In the genomic region with DNA sequence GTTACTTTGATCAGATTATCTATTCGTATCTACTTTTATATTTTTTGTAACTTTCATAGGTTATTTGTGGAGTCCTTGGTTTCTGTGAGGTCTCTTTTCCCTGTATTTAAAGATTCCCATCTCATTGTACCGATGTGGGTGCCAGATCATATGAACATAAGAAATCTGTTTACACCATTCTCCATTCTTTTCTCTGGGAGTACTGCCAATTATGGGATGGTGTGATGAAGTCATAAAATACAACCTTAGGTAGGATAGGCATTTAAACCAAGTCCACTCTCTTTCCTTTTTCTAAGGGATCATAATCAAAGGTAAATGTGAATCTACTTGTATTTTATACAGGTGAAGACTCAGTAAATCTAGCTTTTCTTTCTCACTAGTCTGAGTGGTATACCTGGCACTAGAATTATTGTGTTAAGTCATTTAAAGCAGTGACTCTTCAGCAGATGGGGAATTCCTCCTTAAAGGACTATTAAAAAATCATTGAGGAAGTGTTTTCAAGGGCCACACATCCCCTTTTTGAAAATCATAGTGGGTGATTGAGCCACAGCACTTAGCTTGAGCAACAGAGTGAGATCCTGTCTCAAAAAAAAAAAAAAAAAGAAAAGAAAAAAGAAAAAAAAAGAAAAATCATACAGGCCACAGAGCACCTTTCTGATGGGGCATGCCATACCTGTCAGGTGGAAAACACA, we compare ENCODE assay signal across 9 cellular contexts. TPM values are rescaled to one million over a fixed set of nuclear protein-coding genes. Genes with fewer than 3 reads are reported as not detected.
DNase-seq lines count a peak whose midpoint lies in the region; ATAC-seq and TF ChIP-seq lines count a peak whose summit lies in the region.
"Had no signal": no experiment of that assay in that cellular context is flagged by ENCODE, and none has a peak within 500 bp of the region (broad histone marks: within the 10 kb centered on the region; RNA-seq: fewer than 3 reads in every experiment).

No MANE protein-coding gene starts in this region.

- no peak overlapping the region for H2AFZ ChIP-seq in GM23248

- H3K36me3 ChIP-seq in GM23248 (ENCODE audit: low read depth), result no peaks in the 10 kb centered on the region
- H3K36me3 ChIP-seq in ascending aorta, result no peaks in the 10 kb centered on the region

- no peaks in the 10 kb centered on the region for H3F3A ChIP-seq in GM23248 (ENCODE audit: insufficient read depth)

- H3K4me1 ChIP-seq in GM23248 (ENCODE audit: insufficient read depth), result peaks cover 6% of the 10 kb centered on the region; the same call in 1 of the 2 replicates
- H3K4me1 ChIP-seq in ascending aorta, result no peaks in the 10 kb centered on the region

- H4K20me1 ChIP-seq in GM23248 (ENCODE audit: insufficient read depth), result no peaks in the 10 kb centered on the region

- no peaks in the 10 kb centered on the region for H3K9me2 ChIP-seq in GM23248 (ENCODE audit: insufficient read depth)

- H3K4me2 ChIP-seq in GM23248 (ENCODE audit: unreplicated experiment), result no peak overlapping the region

- H3K9ac ChIP-seq in GM23248, result no peak overlapping the region

- peak overlapping the region; percentile 69 for H3K27ac Mint-ChIP-seq in dendritic cell treated with granulocyte-macrophage colony-stimulating factor and Interleukin-4, amounts not matched to agents 40 ng/mL and 50 ng/mL, for 4 days
- H3K27ac Mint-ChIP-seq: nephron had no signal

- H3K4me1 Mint-ChIP-seq in dendritic cell treated with granulocyte-macrophage colony-stimulating factor and Interleukin-4, amounts not matched to agents 40 ng/mL and 50 ng/mL, for 4 days (ENCODE audit: low read depth), result peaks cover 60% of the 10 kb centered on the region
- H3K4me1 Mint-ChIP-seq: nephron had no signal

- intact Hi-C loops in dendritic cell treated with granulocyte-macrophage colony-stimulating factor and Interleukin-4, amounts not matched to agents 40 ng/mL and 50 ng/mL, for 4 days (cut with micrococcal nuclease), result no loop called here
- intact Hi-C loops in ascending aorta (cut with DNase I), result no loop called here

- peaks cover 4% of the 10 kb centered on the region for H3K36me3 Mint-ChIP-seq in dendritic cell treated with granulocyte-macrophage colony-stimulating factor and Interleukin-4, amounts not matched to agents 40 ng/mL and 50 ng/mL, for 4 days (ENCODE audit: low read depth)

- peak; percentile 60 for DNase-seq in GM23248
- peak; percentile 66 for DNase-seq in NCI-H2196 treated with DMSO at 0.1 percent for 48 hours (lab: John Stamatoyannopoulos, UW; ENCODE audit: unreplicated experiment)
- DNase-seq in retinal pigment epithelial cell (ENCODE audit: low read depth), result peak; percentile 78
- DNase-seq in ascending aorta (ENCODE audit: low spot score in 2 of 2), result no peak
- no peak for DNase-seq in omental fat pad (ENCODE audit: low spot score)
- DNase-seq: amygdala had no signal

- in situ Hi-C loops in GM23248 (cut with MboI), result no loop called here

- H3K27ac ChIP-seq in GM23248 (no peak overlapping the region), ascending aorta (no peak overlapping the region)

- peak overlapping the region; percentile 39 for H3K4me3 Mint-ChIP-seq in dendritic cell treated with granulocyte-macrophage colony-stimulating factor and Interleukin-4, amounts not matched to agents 40 ng/mL and 50 ng/mL, for 4 days
- H3K4me3 Mint-ChIP-seq: nephron had no signal

- H3K27me3 ChIP-seq in GM23248 (replicated peaks; ENCODE audit: insufficient read depth), result no peaks in the 10 kb centered on the region
- no peaks in the 10 kb centered on the region for H3K27me3 ChIP-seq in ascending aorta

- no peak overlapping the region for H3K4me3 ChIP-seq in GM23248
- no peak overlapping the region for H3K4me3 ChIP-seq in retinal pigment epithelial cell (ENCODE audit: low read length)
- H3K4me3 ChIP-seq in ascending aorta, result no peak overlapping the region

- 24 to 25% methylated on average over 2 of the region's 2 CpGs for WGBS in GM23248 (ENCODE audit: low coverage in 1 of 2, low lambda C conversion rate in 2 of 2, missing lambda C conversion rate in 2 of 2), 2 experiments

- no peaks in the 10 kb centered on the region for H3K79me2 ChIP-seq in GM23248 (ENCODE audit: insufficient read depth)

- no peaks in the 10 kb centered on the region for H3K9me3 Mint-ChIP-seq in dendritic cell treated with granulocyte-macrophage colony-stimulating factor and Interleukin-4, amounts not matched to agents 40 ng/mL and 50 ng/mL, for 4 days

- no peaks in the 10 kb centered on the region for H3K9me3 ChIP-seq in GM23248 (ENCODE audit: low read depth)
- H3K9me3 ChIP-seq in ascending aorta, result no peaks in the 10 kb centered on the region

- no peak for TF ChIP-seq CTCF in retinal pigment epithelial cell (conservative IDR thresholded peaks at IDR 0.05; ENCODE audit: low read depth, low read length)
- no peak for TF ChIP-seq CTCF in ascending aorta (IDR thresholded peaks at IDR 0.05)
- TF ChIP-seq CTCF in omental fat pad (IDR thresholded peaks at IDR 0.05), result no peak

- ATAC-seq in HG03139 (IDR thresholded peaks at IDR 0.05; ENCODE audit: unreplicated experiment), result no peak
- no peak for ATAC-seq in omental fat pad (ENCODE audit: low FRiP score)

- H3K27me3 Mint-ChIP-seq in dendritic cell treated with granulocyte-macrophage colony-stimulating factor and Interleukin-4, amounts not matched to agents 40 ng/mL and 50 ng/mL, for 4 days, result peaks cover 13% of the 10 kb centered on the region

RNA-seq across cellular contexts. Expression of a gene that starts 12.3 kb away (rescaled TPM):
- total RNA-seq in GM23248 (2014; rRNA removed; shearing (Covaris generic)), result 19.1 and 34.3 TPM in 2 replicates
- polyA plus RNA-seq in GM23248 (2016; fragmentation: Nextera tagmentation; extraction: Ambion mirVana), result 11.5 and 15.7 TPM in 2 replicates
- 349 TPM for total RNA-seq in ascending aorta
- total RNA-seq in omental fat pad, result 100 to 1,000 TPM in 2 of 4 donors, 10 to 100 TPM in 2; 78.2 to 296 (median 108) TPM

RNA-seq across cellular contexts. Expression of a gene that starts 58.0 kb away (rescaled TPM):
- 5.4 and 14.0 TPM in 2 replicates for total RNA-seq in GM23248 (2014; rRNA removed; shearing (Covaris generic))
- polyA plus RNA-seq in GM23248 (2016; fragmentation: Nextera tagmentation; extraction: Ambion mirVana), result 10.8 and 12.6 TPM in 2 replicates
- 25.8 TPM for total RNA-seq in ascending aorta
- 10 to 100 TPM in 3 of 4 donors, 1 to 10 TPM in 1; 6.5 to 22.9 (median 10.7) TPM for total RNA-seq in omental fat pad

Comparison
In these comparisons a context has a peak if more than half of its experiments do, and no peak if none do; other contexts are left out.
1. DNase-seq: peak in GM23248 (single experiment), NCI-H2196 treated with DMSO at 0.1 percent for 48 hours (single experiment) and retinal pigment epithelial cell (single experiment); none in ascending aorta (0 of 2) and omental fat pad (single experiment).